In genomic region chr10:11210211-11210922, GRCh38 we compare ENCODE assay signal across 12 cellular contexts.
DNase-seq lines count a peak whose midpoint lies in the region; ATAC-seq and TF ChIP-seq lines count a peak whose summit lies in the region.
"Had no signal": no experiment of that assay in that cellular context is flagged by ENCODE, and none has a peak within 500 bp of the region (broad histone marks: within the 10 kb centered on the region; RNA-seq: fewer than 3 reads in every experiment).

No MANE protein-coding gene starts in this region.

- no peaks in the 10 kb centered on the region for H3K36me3 ChIP-seq in tibial artery

- no peak overlapping the region for H3K27ac ChIP-seq in H9 (ENCODE audit: insufficient read length, low read depth, low read length)
- H3K27ac ChIP-seq in tibial artery: no peak overlapping the region
- H3K27ac ChIP-seq: suprapubic skin had no signal

- no peaks in the 10 kb centered on the region for H3K79me2 ChIP-seq in H9 (ENCODE audit: insufficient read depth, low read length)

- H3K27me3 ChIP-seq in H9 (ENCODE audit: insufficient read depth, low read length) (no peaks in the 10 kb centered on the region), tibial artery (no peaks in the 10 kb centered on the region)
- H3K27me3 ChIP-seq: suprapubic skin had no signal

- H3K23ac ChIP-seq in H9 (ENCODE audit: insufficient read length, low read depth, low read length): no peak overlapping the region

- ATAC-seq in HG03135 (IDR thresholded peaks at IDR 0.05; ENCODE audit: unreplicated experiment) (peak; percentile 14), natural killer cell (peak in 1 of 3 donors; percentile 5)

- H2BK20ac ChIP-seq in H9 (ENCODE audit: low read depth, low read length, poor library complexity, severe bottlenecking): no peak overlapping the region

- no peak overlapping the region for H2BK15ac ChIP-seq in H9 (ENCODE audit: low read depth, low read length)

- no peak overlapping the region for H3K56ac ChIP-seq in H9 (ENCODE audit: insufficient read length, low read depth, low read length)

- no peak overlapping the region for H3T11ph ChIP-seq in H9 (ENCODE audit: low read length)

- no peak overlapping the region for H3K9ac ChIP-seq in H9 (ENCODE audit: extremely low read depth, insufficient read length, low read length)

- H3K36me3 Mint-ChIP-seq in dendritic cell treated with granulocyte-macrophage colony-stimulating factor and Interleukin-4, amounts not matched to agents 40 ng/mL and 50 ng/mL, for 4 days (ENCODE audit: low read depth): peaks cover 74% of the 10 kb centered on the region
- H3K36me3 Mint-ChIP-seq in natural killer cell (no peaks in the 10 kb centered on the region), H9 (ENCODE audit: insufficient read depth in 1 of 3, low read depth in 3 of 3) (no peaks in the 10 kb centered on the region)

- H3K14ac ChIP-seq in H9 (ENCODE audit: insufficient read depth, low read length): no peak overlapping the region

- no peak overlapping the region for H4K91ac ChIP-seq in H9 (ENCODE audit: insufficient read length, low read depth, low read length)

- DNase-seq in natural killer cell (no peak), GOT3 (lab: John Stamatoyannopoulos, UW) (no peak), H9 (no peak), SKM-1 treated with dmso at 0.1 percent for 144 hours (lab: John Stamatoyannopoulos, UW; ENCODE audit: unreplicated experiment) (no peak), tibial artery (no peak)
- DNase-seq: activated CD4-positive, CD25-positive, alpha-beta regulatory T cell; NCI-H524 had no signal

- peak overlapping the region; percentile 58; the same call in 1 of the 2 replicates for H3K4me3 ChIP-seq in GM08714 (ENCODE audit: low read length)
- no peak overlapping the region for H3K4me3 ChIP-seq in tibial artery
- H3K4me3 ChIP-seq: smooth muscle cell, suprapubic skin had no signal

- no peaks in the 10 kb centered on the region for H4K20me1 ChIP-seq in H9 (ENCODE audit: control insufficient read depth, insufficient read depth, insufficient read length)

- H3K4me1 ChIP-seq in H9 (ENCODE audit: insufficient read depth, low read length) (peaks cover 4% of the 10 kb centered on the region; the same call in 1 of the 2 replicates), tibial artery (peaks cover 0 to 3% (median 0%) of the 10 kb centered on the region in 4 donors)

- H2BK5ac ChIP-seq in H9 (ENCODE audit: insufficient read length, low read length): no peak overlapping the region

- no peaks in the 10 kb centered on the region for H3K27me3 Mint-ChIP-seq in dendritic cell treated with granulocyte-macrophage colony-stimulating factor and Interleukin-4, amounts not matched to agents 40 ng/mL and 50 ng/mL, for 4 days
- no peaks in the 10 kb centered on the region for H3K27me3 Mint-ChIP-seq in natural killer cell (ENCODE audit: low read depth in 2 of 2)
- H3K27me3 Mint-ChIP-seq in H9 (ENCODE audit: low read depth): no peaks in the 10 kb centered on the region

- no peaks in the 10 kb centered on the region for H3K9me3 ChIP-seq in H9 (ENCODE audit: control insufficient read depth, low read depth, low read length)
- H3K9me3 ChIP-seq in tibial artery: no peaks in the 10 kb centered on the region
- H3K9me3 ChIP-seq: suprapubic skin had no signal

- no peak overlapping the region for H2BK120ac ChIP-seq in H9 (ENCODE audit: low read depth, low read length, poor library complexity, severe bottlenecking)

- WGBS in H9 (ENCODE audit: extremely low coverage, insufficient read length, low lambda C conversion rate): no CpG with 5 or more reads among the region's 13 CpGs

- H4K8ac ChIP-seq in H9 (replicated peaks; ENCODE audit: insufficient read length, low read depth, low read length): no peak overlapping the region

- no peak for TF ChIP-seq CTCF in natural killer cell (IDR thresholded peaks at IDR 0.05)
- no peak for TF ChIP-seq CTCF in H9 (conservative IDR thresholded peaks at IDR 0.05)
- TF ChIP-seq CTCF in tibial artery (IDR thresholded peaks at IDR 0.05): no peak

- H3K4ac ChIP-seq in H9 (ENCODE audit: low read depth, low read length): no peak overlapping the region

- no peaks in the 10 kb centered on the region for H3K79me1 ChIP-seq in H9 (ENCODE audit: insufficient read depth, low read depth, low read length, poor library complexity, severe bottlenecking)

- peaks cover 94% of the 10 kb centered on the region for H3K4me1 Mint-ChIP-seq in dendritic cell treated with granulocyte-macrophage colony-stimulating factor and Interleukin-4, amounts not matched to agents 40 ng/mL and 50 ng/mL, for 4 days (ENCODE audit: low read depth)
- peaks cover 98 to 100% of the 10 kb centered on the region in 2 donors for H3K4me1 Mint-ChIP-seq in natural killer cell
- peaks cover 50 to 56% of the 10 kb centered on the region in 2 experiments for H3K4me1 Mint-ChIP-seq in H9

- intact Hi-C loops in dendritic cell treated with granulocyte-macrophage colony-stimulating factor and Interleukin-4, amounts not matched to agents 40 ng/mL and 50 ng/mL, for 4 days (cut with micrococcal nuclease): no loop called here
- intact Hi-C loops in natural killer cell (cut with micrococcal nuclease): no loop called here
- intact Hi-C loops in tibial artery (cut with DNase I; ENCODE audit: low total_unique reads): no loop called here

- peak overlapping the region; percentile 61 for H3K27ac Mint-ChIP-seq in dendritic cell treated with granulocyte-macrophage colony-stimulating factor and Interleukin-4, amounts not matched to agents 40 ng/mL and 50 ng/mL, for 4 days
- H3K27ac Mint-ChIP-seq in natural killer cell: no peak overlapping the region
- no peak overlapping the region for H3K27ac Mint-ChIP-seq in H9

- H3K4me3 Mint-ChIP-seq in dendritic cell treated with granulocyte-macrophage colony-stimulating factor and Interleukin-4, amounts not matched to agents 40 ng/mL and 50 ng/mL, for 4 days: peak overlapping the region; percentile 37
- H3K4me3 Mint-ChIP-seq in natural killer cell (peak overlapping the region; percentile 76), H9 (no peak overlapping the region)

- no peak overlapping the region for H2AFZ ChIP-seq in H9 (ENCODE audit: low read length)

- H4K5ac ChIP-seq in H9 (ENCODE audit: insufficient read length, low read depth, low read length): no peak overlapping the region

- H2AK5ac ChIP-seq in H9 (ENCODE audit: insufficient read length, low read length): no peak overlapping the region

- H3K18ac ChIP-seq in H9 (ENCODE audit: insufficient read length, low read depth, low read length): no peak overlapping the region

- no peaks in the 10 kb centered on the region for H3K23me2 ChIP-seq in H9 (ENCODE audit: insufficient read length, low read depth, low read length, poor library complexity, severe bottlenecking)

- H3K4me2 ChIP-seq in H9 (ENCODE audit: insufficient read depth, insufficient read length, low read length): no peak overlapping the region
- H3K4me2 ChIP-seq: smooth muscle cell had no signal

- no peaks in the 10 kb centered on the region for H3K9me3 Mint-ChIP-seq in dendritic cell treated with granulocyte-macrophage colony-stimulating factor and Interleukin-4, amounts not matched to agents 40 ng/mL and 50 ng/mL, for 4 days
- H3K9me3 Mint-ChIP-seq in natural killer cell (no peaks in the 10 kb centered on the region), H9 (no peaks in the 10 kb centered on the region)

- H2BK12ac ChIP-seq in H9 (ENCODE audit: insufficient read length, low read depth, low read length): no peak overlapping the region

Comparison
In these comparisons a context has a peak if more than half of its experiments do, and no peak if none do; other contexts are left out.
1. H3K4me3 Mint-ChIP-seq: peak in dendritic cell treated with granulocyte-macrophage colony-stimulating factor and Interleukin-4, amounts not matched to agents 40 ng/mL and 50 ng/mL, for 4 days (single experiment) and natural killer cell (single experiment); none in H9 (0 of 2).